ENCODE assay signal across 22 cellular contexts in genomic region chr3:184749168-184749744, GRCh38.
"Had no signal": no experiment of that assay in that cellular context is flagged by ENCODE, and none has a peak within 500 bp of the region (broad histone marks: within the 10 kb centered on the region; RNA-seq: fewer than 3 reads in every experiment).

No MANE protein-coding gene starts in this region.

- DNase-seq: activated CD4-positive, alpha-beta T cell treated with anti-CD3 and anti-CD28 coated beads, Interleukin-2, amount 10 ng/mL, durations not matched to agents 24 days and 14 days; activated CD4-positive, CD25-positive, alpha-beta regulatory T cell; activated CD4-positive, CD25-positive, alpha-beta regulatory T cell treated with anti-CD3 and anti-CD28 coated beads, Interleukin-2, amount 50 U/mL, for 72 hours; activated CD8-positive, alpha-beta memory T cell treated with anti-CD3 and anti-CD28 coated beads for 24 hours; activated effector memory CD4-positive, alpha-beta T cell treated with Interleukin-2 at 50 U/mL for 16 hours; activated gamma-delta T cell treated with Interleukin-2 at 50 U/mL for 16 hours; activated naive CD4-positive, alpha-beta T cell treated with anti-CD3 and anti-CD28 coated beads, Interleukin-2, amount 50 U/mL, for 16 hours; activated naive CD4-positive, alpha-beta T cell treated with Interleukin-2 at 50 U/mL for 16 hours; activated T-cell treated with anti-CD3 and anti-CD28 coated beads, Interleukin-2, amount 50 U/mL, for 4 hours; amniotic stem cell; anterior cingulate cortex; cerebellar nuclear complex; colonic mucosa; effector memory CD4-positive, alpha-beta T cell; foreskin melanocyte had no signal

- H3K4me3 Mint-ChIP-seq: activated CD4-positive, alpha-beta memory T cell treated with anti-CD3 and anti-CD28 coated beads for 36 hours; activated CD4-positive, alpha-beta T cell treated with anti-CD3 and anti-CD28 coated beads for 36 hours; activated CD4-positive, alpha-beta T cell treated with anti-CD3 and anti-CD28 coated beads, Interleukin-2, amount 10 ng/mL, durations not matched to agents 24 days and 14 days; activated naive CD8-positive, alpha-beta T cell; activated T-cell treated with anti-CD3 and anti-CD28 coated beads, Interleukin-2, amount 50 U/mL, for 4 hours; activated T-helper 17 cell treated with anti-CD3 and anti-CD28 coated beads, Interleukin-2, amount 50 U/mL, for 72 hours; endodermal cell had no signal

- H3K4me3 ChIP-seq: colonic mucosa, dorsolateral prefrontal cortex, gastroesophageal sphincter had no signal

- H3K36me3 ChIP-seq: colonic mucosa, gastroesophageal sphincter had no signal

- ATAC-seq: activated T-cell treated with anti-CD3 and anti-CD28 coated beads, Interleukin-2, amount 50 U/mL, for 4 hours; gastroesophageal sphincter had no signal

- H3K27ac Mint-ChIP-seq: activated CD4-positive, alpha-beta memory T cell treated with anti-CD3 and anti-CD28 coated beads for 36 hours; activated CD4-positive, alpha-beta T cell treated with anti-CD3 and anti-CD28 coated beads, Interleukin-2, amount 10 ng/mL, durations not matched to agents 24 days and 14 days; activated naive CD8-positive, alpha-beta T cell; activated T-helper 17 cell treated with anti-CD3 and anti-CD28 coated beads, Interleukin-2, amount 50 U/mL, for 72 hours; endodermal cell had no signal

- H3K27ac ChIP-seq: colonic mucosa, dorsolateral prefrontal cortex, gastroesophageal sphincter had no signal

- H3K4me1 ChIP-seq: colonic mucosa, gastroesophageal sphincter had no signal

- H3K9me3 Mint-ChIP-seq: activated CD4-positive, alpha-beta memory T cell treated with anti-CD3 and anti-CD28 coated beads for 36 hours; activated CD4-positive, alpha-beta T cell treated with anti-CD3 and anti-CD28 coated beads, Interleukin-2, amount 10 ng/mL, durations not matched to agents 24 days and 14 days; activated T-cell treated with anti-CD3 and anti-CD28 coated beads, Interleukin-2, amount 50 U/mL, for 4 hours; activated T-helper 17 cell treated with anti-CD3 and anti-CD28 coated beads, Interleukin-2, amount 50 U/mL, for 72 hours had no signal

- H3K36me3 Mint-ChIP-seq: activated CD4-positive, alpha-beta memory T cell treated with anti-CD3 and anti-CD28 coated beads for 36 hours; activated naive CD8-positive, alpha-beta T cell had no signal

- H3K4me1 Mint-ChIP-seq: activated T-helper 17 cell treated with anti-CD3 and anti-CD28 coated beads, Interleukin-2, amount 50 U/mL, for 72 hours had no signal

- H3K9me3 ChIP-seq: colonic mucosa, gastroesophageal sphincter had no signal

- H3K27me3 ChIP-seq: colonic mucosa, dorsolateral prefrontal cortex had no signal
